8 cellular contexts compared by ENCODE assay signal in the genomic region with DNA sequence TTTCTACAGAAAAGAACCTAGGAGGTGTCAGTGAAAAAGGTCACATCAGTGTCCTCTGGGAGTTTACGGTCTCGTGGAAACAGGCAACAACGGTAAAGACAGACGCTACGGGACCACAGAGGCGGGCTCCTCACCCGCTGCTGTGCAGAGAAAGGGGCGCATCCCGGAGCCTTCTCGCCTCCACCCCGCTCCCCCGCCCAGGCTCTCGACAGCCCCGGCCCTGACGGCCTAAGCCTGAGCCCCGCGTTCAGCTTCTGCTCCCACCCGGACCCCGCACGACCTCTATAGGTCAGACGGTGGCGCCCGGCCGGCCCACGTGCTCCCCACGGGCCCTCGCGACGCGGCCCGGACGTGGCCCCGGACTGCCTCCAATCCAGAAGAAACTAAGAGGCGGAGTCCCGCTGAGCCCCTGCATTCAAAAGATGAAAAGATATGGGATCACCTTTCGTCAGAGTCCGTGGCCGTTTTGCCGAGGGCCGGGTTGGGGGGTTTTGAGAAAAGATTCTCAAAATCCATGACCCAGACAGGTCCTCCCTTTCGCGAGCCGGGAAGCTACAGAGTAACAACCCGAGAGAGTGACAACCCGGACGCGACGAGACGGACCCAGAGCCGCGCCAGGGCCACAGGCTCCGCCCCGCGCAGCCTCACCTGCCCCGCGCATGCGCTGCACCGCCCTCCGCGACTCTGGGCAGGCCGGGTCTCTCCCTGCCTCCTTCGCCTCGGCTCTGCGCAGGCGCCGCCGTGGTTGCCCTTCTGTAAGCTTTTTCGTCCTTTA. TPM values are rescaled to one million over a fixed set of nuclear protein-coding genes. Genes with fewer than 3 reads are reported as not detected.
A peak's percentile ranks its signal among the peaks of the same experiment; 100 is the strongest.
DNase-seq lines count a peak whose midpoint lies in the region; ATAC-seq and TF ChIP-seq lines count a peak whose summit lies in the region.

A gene (minus strand): TSS at position 577 of the 775 bp plus-strand sequence. CDS start 61 bp downstream, at position 516.

- CTCF ChIA-PET in activated naive CD4-positive, alpha-beta T cell treated with anti-CD3 and anti-CD28 coated beads for 36 hours (lab: Charles Lee), result interaction anchor here (0.5 to 1.4 kb wide), 4 partner anchors 15 to 371 kb away, joined by 3 to 6 read pairs (median 4); no protein-coding TSS in a partner anchor

- H3K4me3 ChIP-seq in GM08714 (ENCODE audit: low read length) (peak within 1 kb of the TSS; percentile 90), NB4 (ENCODE audit: low read depth, low read length) (peak within 1 kb of the TSS; percentile 81), gastroesophageal sphincter (peak within 1 kb of the TSS; percentile 73 to 74), neutrophil (ENCODE audit: low read depth in 1 of 2, low read length in 1 of 2) (peak within 1 kb of the TSS; percentile 83 to 87)

- peak; percentile 88 for TF ChIP-seq POLR2A in NB4 (IDR thresholded peaks at IDR 0.05; ENCODE audit: extremely low read depth, insufficient read length)
- peak; percentile 50 to 66 for TF ChIP-seq POLR2A in gastroesophageal sphincter (IDR thresholded peaks at IDR 0.05)

- DNase-seq in HFFc6 (peak; percentile 82), NB4 (ENCODE audit: low read depth) (peak; percentile 94), SK-N-DZ (ENCODE audit: low spot score) (peak; percentile 91), substantia nigra (lab: John Stamatoyannopoulos, UW) (peak; percentile 65 to 97 (median 87))
- peak; percentile 97 for DNase-seq in activated naive CD4-positive, alpha-beta T cell treated with anti-CD3 and anti-CD28 coated beads for 36 hours

- H3K36me3 ChIP-seq in gastroesophageal sphincter, result peaks cover 0 to 2% of the 10 kb centered on the region in 2 donors
- no peaks in the 10 kb centered on the region for H3K36me3 ChIP-seq in neutrophil

- H3K27ac ChIP-seq in gastroesophageal sphincter (peak within 1 kb of the TSS; percentile 62 to 86 (median 82)), neutrophil (peak within 1 kb of the TSS; percentile 83), substantia nigra (ENCODE audit: low read depth, low read length, poor library complexity, severe bottlenecking) (peak within 1 kb of the TSS; percentile 80)

- no peak for TF ChIP-seq EP300 in gastroesophageal sphincter (IDR thresholded peaks at IDR 0.05)

- TF ChIP-seq CTCF in HFFc6 (IDR thresholded peaks at IDR 0.05) (peak; percentile 25; the same call in 1 of the 2 replicates), NB4 (IDR thresholded peaks at IDR 0.05; ENCODE audit: low read depth, low read length) (no peak), gastroesophageal sphincter (IDR thresholded peaks at IDR 0.05) (no peak), neutrophil (IDR thresholded peaks at IDR 0.05) (peak; percentile 19)

- peaks cover 17% of the 10 kb centered on the region for H3K4me1 Mint-ChIP-seq in HFFc6 (ENCODE audit: low read depth)
- H3K4me1 Mint-ChIP-seq in activated naive CD4-positive, alpha-beta T cell treated with anti-CD3 and anti-CD28 coated beads for 36 hours (ENCODE audit: low read depth), result peaks cover 10% of the 10 kb centered on the region

- peak; percentile 99 for ATAC-seq in gastroesophageal sphincter

- no peaks in the 10 kb centered on the region for H3K9me3 ChIP-seq in gastroesophageal sphincter
- no peaks in the 10 kb centered on the region for H3K9me3 ChIP-seq in neutrophil

- WGBS in gastroesophageal sphincter (ENCODE audit: low coverage in 1 of 2), 2 donors, result 0% methylated on average over 2 to 26 of the region's 68 CpGs

- intact Hi-C loops in activated naive CD4-positive, alpha-beta T cell treated with anti-CD3 and anti-CD28 coated beads for 36 hours (cut with micrococcal nuclease), result loop anchor here (1.0 to 10.0 kb wide), 9 partner anchors 9 to 370 kb away; a partner anchor contains a TSS

- H3K27ac Mint-ChIP-seq in HFFc6, result peak within 1 kb of the TSS; percentile 70
- peak within 1 kb of the TSS; percentile 92 for H3K27ac Mint-ChIP-seq in activated naive CD4-positive, alpha-beta T cell treated with anti-CD3 and anti-CD28 coated beads for 36 hours

- H3K4me1 ChIP-seq in gastroesophageal sphincter, result peaks cover 0 to 17% (median 0%) of the 10 kb centered on the region in 3 donors
- peaks cover 55 to 60% of the 10 kb centered on the region in 2 experiments for H3K4me1 ChIP-seq in neutrophil (ENCODE audit: control insufficient read depth in 1 of 2, insufficient read depth in 1 of 2, low read depth in 1 of 2, low read length in 1 of 2)

- no peaks in the 10 kb centered on the region for H3K36me3 Mint-ChIP-seq in HFFc6 (ENCODE audit: low read depth)
- peaks cover 6% of the 10 kb centered on the region for H3K36me3 Mint-ChIP-seq in activated naive CD4-positive, alpha-beta T cell treated with anti-CD3 and anti-CD28 coated beads for 36 hours (ENCODE audit: low read depth)

- H3K27me3 Mint-ChIP-seq in HFFc6 (ENCODE audit: insufficient read depth), result 0 out of 2 replicates have a peak, but pooled peaks cover 2% of the 10 kb centered on the region
- H3K27me3 Mint-ChIP-seq in activated naive CD4-positive, alpha-beta T cell treated with anti-CD3 and anti-CD28 coated beads for 36 hours (ENCODE audit: low read depth), result no peaks in the 10 kb centered on the region

- H3K27me3 ChIP-seq in gastroesophageal sphincter (no peaks in the 10 kb centered on the region), neutrophil (no peaks in the 10 kb centered on the region)

- H3K4me3 Mint-ChIP-seq in HFFc6, result peak within 1 kb of the TSS; percentile 89
- peak within 1 kb of the TSS; percentile 83 for H3K4me3 Mint-ChIP-seq in activated naive CD4-positive, alpha-beta T cell treated with anti-CD3 and anti-CD28 coated beads for 36 hours

- no peaks in the 10 kb centered on the region for H3K9me3 Mint-ChIP-seq in HFFc6
- no peaks in the 10 kb centered on the region for H3K9me3 Mint-ChIP-seq in activated naive CD4-positive, alpha-beta T cell treated with anti-CD3 and anti-CD28 coated beads for 36 hours

RNA-seq across cellular contexts. Expression of the gene that starts here (rescaled TPM):
- 1 to 10 TPM; 1.9 to 4.3 (median 3.4) TPM for total RNA-seq in HFFc6 (2021; fragmentation: NEBNext Ultra II Directional; extraction: Animal tissue kit (Norgen Biotek cat#: 25700))
- 13.8 and 14.7 TPM in 2 replicates for polyA plus RNA-seq in SK-N-DZ (2014; cell fraction: cytosol; rRNA removed)
- 19.4 and 68.7 TPM in 2 replicates for polyA plus RNA-seq in SK-N-DZ (2014; cell fraction: nucleus; rRNA removed)
- 10 to 100 TPM; 15.5 to 18.7 TPM for total RNA-seq in activated naive CD4-positive, alpha-beta T cell treated with anti-CD3 and anti-CD28 coated beads for 36 hours
- 10 to 100 TPM in 2 of 4 donors, 1 to 10 TPM in 2; 3.4 to 14.3 (median 8.5) TPM for total RNA-seq in gastroesophageal sphincter

Comparison
In these comparisons a context has a peak if more than half of its experiments do, and no peak if none do; other contexts are left out.
1. Peak in every context shown above with its lines: DNase-seq, ATAC-seq, H3K4me3 ChIP-seq and H3K27ac ChIP-seq.
2. CTCF ChIP-seq: peak in HFFc6 (single experiment) and neutrophil (single experiment); none in NB4 (single experiment) and gastroesophageal sphincter (0 of 4).